In genomic region chr12:108605000-108605689, GRCh38 we compare ENCODE assay signal across 12 cellular contexts. TPM values are rescaled to one million over a fixed set of nuclear protein-coding genes. Genes with fewer than 3 reads are reported as not detected.
DNase-seq lines count a peak whose midpoint lies in the region; ATAC-seq, FAIRE-seq and TF ChIP-seq lines count a peak whose summit lies in the region.
"Had no signal": no experiment of that assay in that cellular context is flagged by ENCODE, and none has a peak within 500 bp of the region (broad histone marks: within the 10 kb centered on the region; RNA-seq: fewer than 3 reads in every experiment).

No MANE protein-coding gene starts in this region.

- POLR2A ChIA-PET in K562 (lab: Yijun Ruan, JAX): interaction anchor here (0.6 to 0.9 kb wide), 3 partner anchors 9 to 75 kb away, joined by 3 to 5 read pairs (median 3); no protein-coding TSS in a partner anchor

- H3K9me1 ChIP-seq in K562 (ENCODE audit: control insufficient read depth, insufficient read depth, low read length): peaks cover 3% of the 10 kb centered on the region

- H3K27me3 Mint-ChIP-seq in GM23338 (ENCODE audit: insufficient read depth, low read depth, poor library complexity) (peaks cover 8% of the 10 kb centered on the region), memory B cell (peaks cover 3% of the 10 kb centered on the region)

- no peaks in the 10 kb centered on the region for H3K27me3 ChIP-seq in GM23338 (ENCODE audit: insufficient read depth)
- no peaks in the 10 kb centered on the region for H3K27me3 ChIP-seq in K562 (ENCODE audit: control insufficient read depth in 2 of 2, insufficient read depth in 2 of 2, low read length in 2 of 2)
- H3K27me3 ChIP-seq: brain microvascular endothelial cell, transverse colon had no signal

- H3K4me1 Mint-ChIP-seq in GM23338 (peaks cover 18% of the 10 kb centered on the region), memory B cell (peaks cover 11% of the 10 kb centered on the region)

- 0 out of 2 replicates have a peak, but pooled peaks cover 6% of the 10 kb centered on the region for H3F3A ChIP-seq in GM23338 (replicated peaks; ENCODE audit: low read depth)

- no peak overlapping the region for H3K9ac ChIP-seq in K562 (ENCODE audit: insufficient read depth in 1 of 2, low read depth in 2 of 2, low read length in 2 of 2)

- H3K9me3 Mint-ChIP-seq in GM23338 (no peaks in the 10 kb centered on the region), memory B cell (no peaks in the 10 kb centered on the region)

- H3K4me3 Mint-ChIP-seq in GM23338 (no peak overlapping the region), memory B cell (no peak overlapping the region)

- ATAC-seq in GM23338: no peak
- 0 out of 3 replicates have a peak, but pooled peaks have one; percentile 17 for ATAC-seq in K562
- no peak for ATAC-seq in memory B cell (ENCODE audit: low read depth)
- ATAC-seq in left ventricle myocardium superior: no peak

- no peak for TF ChIP-seq CTCF in GM23338 (conservative IDR thresholded peaks at IDR 0.05; ENCODE audit: low read depth in 2 of 2)
- TF ChIP-seq CTCF in K562 (IDR thresholded peaks at IDR 0.05 in 2 of 3, conservative IDR thresholded peaks at IDR 0.05 in 1 of 3; ENCODE audit: insufficient read depth in 2 of 3, low read depth in 1 of 3, low read length in 3 of 3): no peak

- peak; percentile 80 for FAIRE-seq in K562 (lab: Jason Lieb, UNC)

- CTCF ChIA-PET in K562 (lab: Yijun Ruan, JAX; ENCODE audit: low intra/inter-chr PET ratio): no interaction called here

- in situ Hi-C loops in K562 (cut with MboI): no loop called here

- no peak for TF ChIP-seq EP300 in K562 (IDR thresholded peaks at IDR 0.05; ENCODE audit: low read length)

- no peaks in the 10 kb centered on the region for H3K9me2 ChIP-seq in GM23338 (ENCODE audit: insufficient read depth)

- 0% methylated on average over 3 of the region's 3 CpGs for WGBS in K562 (ENCODE audit: insufficient coverage, low coverage, missing lambda C conversion rate)

- H2AFZ ChIP-seq in GM23338: no peak overlapping the region
- H2AFZ ChIP-seq in K562 (ENCODE audit: low read depth, low read length): no peak overlapping the region

- H3K4me3 ChIP-seq in GM23338 (no peak overlapping the region), K562 (no peak overlapping the region)
- H3K4me3 ChIP-seq: transverse colon had no signal

- DNase-seq in GM23338 (ENCODE audit: low spot score) (no peak), M059J (ENCODE audit: low read depth) (peak; percentile 72), K562 (ENCODE audit: extremely low read depth in 1 of 4, low spot score in 3 of 4) (no peak), memory B cell (ENCODE audit: low spot score in 2 of 2) (no peak), NCI-H2171 treated with DMSO at 0.1 percent for 48 hours (lab: John Stamatoyannopoulos, UW) (no peak), NCI-H774 (lab: John Stamatoyannopoulos, UW) (no peak), left ventricle myocardium superior (no peak)
- DNase-seq: brain microvascular endothelial cell, hypothalamus, NCI-H226, nucleus accumbens, transverse colon had no signal

- no peaks in the 10 kb centered on the region for H4K20me1 ChIP-seq in GM23338 (replicated peaks; ENCODE audit: insufficient read depth)
- H4K20me1 ChIP-seq in K562 (replicated peaks; ENCODE audit: control insufficient read depth, insufficient read depth, low read length): no peaks in the 10 kb centered on the region

- H3K36me3 Mint-ChIP-seq in GM23338 (ENCODE audit: low read depth): no peaks in the 10 kb centered on the region
- H3K36me3 Mint-ChIP-seq in memory B cell: no peaks in the 10 kb centered on the region

- no peak for TF ChIP-seq POLR2A in K562 (conservative IDR thresholded peaks at IDR 0.05)

- H3K4me1 ChIP-seq in GM23338 (ENCODE audit: insufficient read depth) (no peaks in the 10 kb centered on the region; the same call in 1 of the 2 replicates), K562 (replicated peaks in 1 of 2; ENCODE audit: control insufficient read depth in 2 of 2, insufficient read depth in 2 of 2, low read length in 2 of 2) (peaks cover 7 to 14% of the 10 kb centered on the region in 2 experiments)
- H3K4me1 ChIP-seq: transverse colon had no signal

- H3K27ac ChIP-seq in GM23338 (ENCODE audit: low read depth) (no peak overlapping the region), K562 (ENCODE audit: extremely low read depth, low read depth, low read length) (no peak overlapping the region)
- H3K27ac ChIP-seq: brain microvascular endothelial cell, transverse colon had no signal

- H3K4me2 ChIP-seq in GM23338 (no peak overlapping the region), K562 (ENCODE audit: insufficient read depth, low read length) (no peak overlapping the region)

- no peaks in the 10 kb centered on the region for H3K36me3 ChIP-seq in GM23338 (ENCODE audit: insufficient read depth)
- no peaks in the 10 kb centered on the region for H3K36me3 ChIP-seq in K562 (ENCODE audit: control insufficient read depth, insufficient read depth, low read length)
- H3K36me3 ChIP-seq: brain microvascular endothelial cell, transverse colon had no signal

- H3K27ac Mint-ChIP-seq in GM23338 (peak overlapping the region; percentile 48; the same call in 1 of the 2 replicates), memory B cell (peak overlapping the region; percentile 68)

- TF ChIP-seq RAD21 in K562 (CRISPR knock-in tag; conservative IDR thresholded peaks at IDR 0.05 in 1 of 2, IDR thresholded peaks at IDR 0.05 in 1 of 2): no peak

- H3K79me2 ChIP-seq in GM23338 (replicated peaks; ENCODE audit: insufficient read depth) (no peaks in the 10 kb centered on the region), K562 (ENCODE audit: control insufficient read depth, insufficient read depth, low read length) (no peaks in the 10 kb centered on the region)

- H3K9me3 ChIP-seq in K562 (replicated peaks; ENCODE audit: control insufficient read depth, insufficient read depth, low read depth, low read length): no peaks in the 10 kb centered on the region
- H3K9me3 ChIP-seq: transverse colon had no signal

- BruUV-seq in K562 (replicated peaks; lab: Mats Ljungman, UMichigan): no TSS peak

- intact Hi-C loops in K562 (cut with micrococcal nuclease) (no loop called here), left ventricle myocardium superior (cut with micrococcal nuclease) (no loop called here)

RNA-seq across cellular contexts. Expression of gene TMEM119, which starts 7.3 kb away (rescaled TPM):
- total RNA-seq in GM23338 (2014; rRNA removed; shearing (Covaris generic)): 0.07 and 0.35 TPM in 2 replicates
- polyA plus RNA-seq in GM23338 (2016; fragmentation: Nextera tagmentation; extraction: Ambion mirVana) (0.06 TPM in 1 of 2 replicates, not detected in the other), K562 (2011; rRNA removed) (not detected in 2 replicates), K562 (2014; fragmentation: Illumina TruSeq; extraction: Trizol) (not detected in 2 replicates), K562 (2014; fragmentation: Nextera tagmentation; extraction: Ambion mirVana) (not detected), K562 (2014; rRNA removed) (not detected in 2 replicates)
- 0.05 TPM in 1 of 2 replicates, not detected in the other for total RNA-seq in M059J (2014; rRNA removed; shearing (Covaris generic))
- total RNA-seq in K562 (2011; cell fraction: chromatin; rRNA removed; ENCODE audit: low replicate concordance): not detected in 2 replicates
- not detected in 2 replicates for total RNA-seq in K562 (2011; cell fraction: nucleolus; rRNA removed)
- not detected in 2 replicates for total RNA-seq in K562 (2011; cell fraction: nucleoplasm; rRNA removed)
- total RNA-seq in K562 (2014; rRNA removed) (not detected in 2 replicates), K562 (2014; rRNA removed; fragmentation: Illumina TruSeq; extraction: Trizol) (not detected in 2 replicates), K562 (2015; rRNA removed; fragmentation: Illumina TruSeq; extraction: Trizol) (not detected in 2 replicates), K562 (2021) (0.18 TPM in 1 of 2 replicates, not detected in the other), left ventricle myocardium superior (1.4 TPM)
- 0.01 TPM in 1 of 2 replicates, not detected in the other for polyA plus RNA-seq in K562 (2011; cell fraction: cytosol; rRNA removed)
- polyA plus RNA-seq in K562 (2011; cell fraction: nucleus; rRNA removed): not detected in 2 replicates
- 0.11 TPM in 1 of 2 replicates, not detected in the other for polyA plus RNA-seq in K562 (2012)
- not detected in 2 replicates for polyA minus RNA-seq in K562 (2011; rRNA and poly(A)+ RNA removed)
- not detected in 2 replicates for polyA minus RNA-seq in K562 (2011; cell fraction: cytosol; rRNA and poly(A)+ RNA removed)
- polyA minus RNA-seq in K562 (2011; cell fraction: nucleus; rRNA and poly(A)+ RNA removed): not detected in 2 replicates

RNA-seq across cellular contexts. Expression of gene SELPLG, which starts 28.5 kb away (rescaled TPM):
- 0.56 TPM in 1 of 2 replicates, not detected in the other for total RNA-seq in GM23338 (2014; rRNA removed; shearing (Covaris generic))
- 0.16 TPM in 1 of 2 replicates, not detected in the other for polyA plus RNA-seq in GM23338 (2016; fragmentation: Nextera tagmentation; extraction: Ambion mirVana)
- total RNA-seq in M059J (2014; rRNA removed; shearing (Covaris generic)): 0.42 and 0.79 TPM in 2 replicates
- 0.35 and 0.79 TPM in 2 replicates for total RNA-seq in K562 (2011; cell fraction: chromatin; rRNA removed; ENCODE audit: low replicate concordance)
- 1.1 and 1.5 TPM in 2 replicates for total RNA-seq in K562 (2011; cell fraction: nucleolus; rRNA removed)
- total RNA-seq in K562 (2011; cell fraction: nucleoplasm; rRNA removed): 0.59 and 0.69 TPM in 2 replicates
- total RNA-seq in K562 (2014; rRNA removed): 1.7 and 3.4 TPM in 2 replicates
- 0.54 and 0.76 TPM in 2 replicates for total RNA-seq in K562 (2014; rRNA removed; fragmentation: Illumina TruSeq; extraction: Trizol)
- 10.2 TPM in 2 replicates for total RNA-seq in K562 (2015; rRNA removed; fragmentation: Illumina TruSeq; extraction: Trizol)
- total RNA-seq in K562 (2021): 2.2 and 2.5 TPM in 2 replicates
- polyA plus RNA-seq in K562 (2011; rRNA removed): 1.4 and 1.6 TPM in 2 replicates
- polyA plus RNA-seq in K562 (2011; cell fraction: cytosol; rRNA removed): 1.9 and 6.8 TPM in 2 replicates
- 0.60 and 0.92 TPM in 2 replicates for polyA plus RNA-seq in K562 (2011; cell fraction: nucleus; rRNA removed)
- 9.4 and 9.9 TPM in 2 replicates for polyA plus RNA-seq in K562 (2012)
- 3.3 and 3.9 TPM in 2 replicates for polyA plus RNA-seq in K562 (2014; fragmentation: Illumina TruSeq; extraction: Trizol)
- under 1 TPM; 0.22 to 0.34 TPM for polyA plus RNA-seq in K562 (2014; fragmentation: Nextera tagmentation; extraction: Ambion mirVana)
- polyA plus RNA-seq in K562 (2014; rRNA removed): 1.2 and 2.8 TPM in 2 replicates
- 0.48 and 1.1 TPM in 2 replicates for polyA minus RNA-seq in K562 (2011; rRNA and poly(A)+ RNA removed)
- 0.91 and 0.95 TPM in 2 replicates for polyA minus RNA-seq in K562 (2011; cell fraction: cytosol; rRNA and poly(A)+ RNA removed)
- 0.27 and 0.44 TPM in 2 replicates for polyA minus RNA-seq in K562 (2011; cell fraction: nucleus; rRNA and poly(A)+ RNA removed)
- total RNA-seq in left ventricle myocardium superior: 4.1 TPM

RNA-seq across cellular contexts. Expression of gene ISCU, which starts 42.7 kb away (rescaled TPM):
- total RNA-seq in GM23338 (2014; rRNA removed; shearing (Covaris generic)): 88.0 and 123 TPM in 2 replicates
- polyA plus RNA-seq in GM23338 (2016; fragmentation: Nextera tagmentation; extraction: Ambion mirVana) (110 and 129 TPM in 2 replicates), K562 (2011; rRNA removed) (80.9 and 89.6 TPM in 2 replicates), K562 (2014; fragmentation: Illumina TruSeq; extraction: Trizol) (69.4 and 77.7 TPM in 2 replicates), K562 (2014; fragmentation: Nextera tagmentation; extraction: Ambion mirVana) (10 to 100 TPM; 15.9 to 19.8 TPM), K562 (2014; rRNA removed) (84.7 and 86.8 TPM in 2 replicates)
- total RNA-seq in M059J (2014; rRNA removed; shearing (Covaris generic)): 90.9 and 102 TPM in 2 replicates
- 50.8 and 64.7 TPM in 2 replicates for total RNA-seq in K562 (2011; cell fraction: chromatin; rRNA removed; ENCODE audit: low replicate concordance)
- total RNA-seq in K562 (2011; cell fraction: nucleolus; rRNA removed): 37.6 and 42.7 TPM in 2 replicates
- 58.2 and 69.2 TPM in 2 replicates for total RNA-seq in K562 (2011; cell fraction: nucleoplasm; rRNA removed)
- total RNA-seq in K562 (2014; rRNA removed) (92.5 and 136 TPM in 2 replicates), K562 (2014; rRNA removed; fragmentation: Illumina TruSeq; extraction: Trizol) (74.2 and 77.5 TPM in 2 replicates), K562 (2015; rRNA removed; fragmentation: Illumina TruSeq; extraction: Trizol) (75.6 and 77.3 TPM in 2 replicates), K562 (2021) (67.8 and 68.7 TPM in 2 replicates), left ventricle myocardium superior (468 TPM)
- polyA plus RNA-seq in K562 (2011; cell fraction: cytosol; rRNA removed): 36.5 and 59.5 TPM in 2 replicates
- 120 and 177 TPM in 2 replicates for polyA plus RNA-seq in K562 (2011; cell fraction: nucleus; rRNA removed)
- 76.7 and 87.8 TPM in 2 replicates for polyA plus RNA-seq in K562 (2012)
- 65.3 and 73.2 TPM in 2 replicates for polyA minus RNA-seq in K562 (2011; rRNA and poly(A)+ RNA removed)
- polyA minus RNA-seq in K562 (2011; cell fraction: cytosol; rRNA and poly(A)+ RNA removed): 16.6 and 26.3 TPM in 2 replicates
- polyA minus RNA-seq in K562 (2011; cell fraction: nucleus; rRNA and poly(A)+ RNA removed): 25.0 and 57.6 TPM in 2 replicates

RNA-seq across cellular contexts. Expression of gene SART3, which starts 44.2 kb away (rescaled TPM):
- 112 and 123 TPM in 2 replicates for total RNA-seq in GM23338 (2014; rRNA removed; shearing (Covaris generic))
- 49.7 and 49.8 TPM in 2 replicates for polyA plus RNA-seq in GM23338 (2016; fragmentation: Nextera tagmentation; extraction: Ambion mirVana)
- total RNA-seq in M059J (2014; rRNA removed; shearing (Covaris generic)): 38.8 and 39.8 TPM in 2 replicates
- total RNA-seq in K562 (2011; cell fraction: chromatin; rRNA removed; ENCODE audit: low replicate concordance): 295 and 336 TPM in 2 replicates
- 193 and 203 TPM in 2 replicates for total RNA-seq in K562 (2011; cell fraction: nucleolus; rRNA removed)
- total RNA-seq in K562 (2011; cell fraction: nucleoplasm; rRNA removed): 258 and 314 TPM in 2 replicates
- total RNA-seq in K562 (2014; rRNA removed): 167 and 396 TPM in 2 replicates
- 64.7 and 66.7 TPM in 2 replicates for total RNA-seq in K562 (2014; rRNA removed; fragmentation: Illumina TruSeq; extraction: Trizol)
- 103 and 104 TPM in 2 replicates for total RNA-seq in K562 (2015; rRNA removed; fragmentation: Illumina TruSeq; extraction: Trizol)
- total RNA-seq in K562 (2021): 63.2 and 72.6 TPM in 2 replicates
- 32.1 and 33.7 TPM in 2 replicates for polyA plus RNA-seq in K562 (2011; rRNA removed)
- 11.9 and 18.3 TPM in 2 replicates for polyA plus RNA-seq in K562 (2011; cell fraction: cytosol; rRNA removed)
- 128 and 132 TPM in 2 replicates for polyA plus RNA-seq in K562 (2011; cell fraction: nucleus; rRNA removed)
- polyA plus RNA-seq in K562 (2012): 43.0 and 62.6 TPM in 2 replicates
- polyA plus RNA-seq in K562 (2014; fragmentation: Illumina TruSeq; extraction: Trizol): 54.4 and 56.7 TPM in 2 replicates
- 1 to 10 TPM; 8.9 to 9.9 TPM for polyA plus RNA-seq in K562 (2014; fragmentation: Nextera tagmentation; extraction: Ambion mirVana)
- polyA plus RNA-seq in K562 (2014; rRNA removed): 52.6 and 58.4 TPM in 2 replicates
- 73.9 and 94.6 TPM in 2 replicates for polyA minus RNA-seq in K562 (2011; rRNA and poly(A)+ RNA removed)
- 27.6 and 31.6 TPM in 2 replicates for polyA minus RNA-seq in K562 (2011; cell fraction: cytosol; rRNA and poly(A)+ RNA removed)
- polyA minus RNA-seq in K562 (2011; cell fraction: nucleus; rRNA and poly(A)+ RNA removed): 152 and 195 TPM in 2 replicates
- total RNA-seq in left ventricle myocardium superior: 24.7 TPM
